ENCODE assay signal across 15 cellular contexts in the genomic region with DNA sequence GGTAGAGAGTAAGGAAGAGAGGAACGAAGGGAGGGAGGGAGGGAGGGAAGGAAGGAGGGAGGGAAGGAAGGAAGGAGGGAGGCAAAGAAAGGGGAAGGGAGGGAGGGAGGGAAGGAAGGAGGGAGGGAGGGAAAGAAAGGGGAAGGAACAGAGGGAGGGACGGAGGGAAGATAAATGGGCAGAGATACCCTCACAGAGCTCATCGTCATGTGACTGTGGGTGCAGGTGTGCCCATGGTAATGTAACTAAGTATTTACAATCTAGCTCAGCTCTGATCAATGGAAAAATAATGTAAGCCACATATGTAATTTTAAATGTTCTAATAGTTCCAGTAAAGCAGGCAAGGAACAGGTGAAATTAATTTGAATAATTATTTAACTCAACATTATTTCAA. TPM values are rescaled to one million over a fixed set of nuclear protein-coding genes. Genes with fewer than 3 reads are reported as not detected.
DNase-seq lines count a peak whose midpoint lies in the region; ATAC-seq and TF ChIP-seq lines count a peak whose summit lies in the region.
"Had no signal": no experiment of that assay in that cellular context is flagged by ENCODE, and none has a peak within 500 bp of the region (broad histone marks: within the 10 kb centered on the region; RNA-seq: fewer than 3 reads in every experiment).

No MANE protein-coding gene starts in this region.

- ATAC-seq in left cardiac atrium = no peak

- TF ChIP-seq CTCF in Calu3 (IDR thresholded peaks at IDR 0.05; ENCODE audit: unreplicated experiment) = no peak

- no TSS peak for BruUV-seq in Calu3 (replicated peaks; lab: Mats Ljungman, UMichigan)

- DNase-seq in Calu3 = no peak
- DNase-seq in activated CD4-positive, alpha-beta memory T cell treated with anti-CD3 and anti-CD28 coated beads, Interleukin-2, amount 10 ng/mL, durations not matched to agents 7 days and 5 days = no peak
- peak; percentile 2 for DNase-seq in mesenteric fat pad (ENCODE audit: low spot score)
- DNase-seq in MV-4-11 (lab: John Stamatoyannopoulos, UW) = no peak
- DNase-seq in SW 1271 (lab: John Stamatoyannopoulos, UW) = no peak
- no peak for DNase-seq in left cardiac atrium
- DNase-seq: activated CD4-positive, CD25-positive, alpha-beta regulatory T cell; BE2C; DND-41; HCEC 1CT; kidney glomerular epithelial cell; NCI-H2081; NCI-H526 treated with DMSO at 0.1 percent for 48 hours had no signal

- H4K20me1 ChIP-seq in BLaER1 treated with 17β-estradiol and CSF1 and Interleukin-3, amounts not matched to agents 10 nM and 100 nM = no peaks in the 10 kb centered on the region

- H3K27ac ChIP-seq in BLaER1 treated with 17β-estradiol and CSF1 and Interleukin-3, amounts not matched to agents 10 nM and 100 nM = peak overlapping the region in 1 of 11 experiments; percentile 88; a peak in 1 of 22 replicates
- H3K27ac ChIP-seq: thoracic aorta had no signal

- H3K4me1 Mint-ChIP-seq in Calu3 (ENCODE audit: low read depth, unreplicated experiment) = peaks cover 28% of the 10 kb centered on the region
- H3K4me1 Mint-ChIP-seq in activated CD4-positive, alpha-beta memory T cell treated with anti-CD3 and anti-CD28 coated beads, Interleukin-2, amount 10 ng/mL, durations not matched to agents 7 days and 5 days = peaks cover 85% of the 10 kb centered on the region

- no peak overlapping the region for H3K4me3 ChIP-seq in BLaER1 treated with 17β-estradiol and CSF1 and Interleukin-3, amounts not matched to agents 10 nM and 100 nM
- H3K4me3 ChIP-seq: thoracic aorta had no signal

- H3K9me3 ChIP-seq in BLaER1 treated with 17β-estradiol and CSF1 and Interleukin-3, amounts not matched to agents 10 nM and 100 nM (replicated peaks in 1 of 11) = peaks cover 0 to 7% (median 6%) of the 10 kb centered on the region in 11 experiments; a peak in 10 of 22 replicates
- H3K9me3 ChIP-seq: BE2C, thoracic aorta had no signal

- CTCF ChIA-PET in Calu3 (lab: Charles Lee) = interaction anchor here (0.6 to 2.4 kb wide), 5 partner anchors 11 to 178 kb away, joined by 3 to 13 read pairs (median 6); no protein-coding TSS in a partner anchor
- CTCF ChIA-PET in activated CD4-positive, alpha-beta memory T cell treated with anti-CD3 and anti-CD28 coated beads, Interleukin-2, amount 10 ng/mL, durations not matched to agents 7 days and 5 days (lab: Charles Lee) = interaction anchor here (1.3 to 1.5 kb wide), 2 partner anchors 10 to 65 kb away, joined by 3 read pairs; no protein-coding TSS in a partner anchor

- H3K27ac Mint-ChIP-seq in Calu3 (ENCODE audit: unreplicated experiment) = peak overlapping the region; percentile 1
- H3K27ac Mint-ChIP-seq in activated CD4-positive, alpha-beta memory T cell treated with anti-CD3 and anti-CD28 coated beads, Interleukin-2, amount 10 ng/mL, durations not matched to agents 7 days and 5 days = peak overlapping the region; percentile 65

- H3K4me2 ChIP-seq in BLaER1 treated with 17β-estradiol and CSF1 and Interleukin-3, amounts not matched to agents 10 nM and 100 nM = peak overlapping the region in 7 of 11 experiments; percentile 91 to 98 (median 96); a peak in 10 of 22 replicates

- H3K4me1 ChIP-seq in BLaER1 treated with 17β-estradiol and CSF1 and Interleukin-3, amounts not matched to agents 10 nM and 100 nM = peaks cover 53 to 82% (median 71%) of the 10 kb centered on the region in 10 experiments

- POLR2A ChIA-PET in activated CD4-positive, alpha-beta memory T cell treated with anti-CD3 and anti-CD28 coated beads, Interleukin-2, amount 10 ng/mL, durations not matched to agents 7 days and 5 days (lab: Charles Lee) = interaction anchor here (1.3 to 7.3 kb wide), 7 partner anchors 9 to 65 kb away, joined by 3 to 125 read pairs (median 7); partner anchors contain the start of genes FAM83D and PPP1R16B

- no peaks in the 10 kb centered on the region for H3K36me3 Mint-ChIP-seq in Calu3 (ENCODE audit: insufficient read depth, unreplicated experiment)
- peaks cover 29% of the 10 kb centered on the region for H3K36me3 Mint-ChIP-seq in activated CD4-positive, alpha-beta memory T cell treated with anti-CD3 and anti-CD28 coated beads, Interleukin-2, amount 10 ng/mL, durations not matched to agents 7 days and 5 days (ENCODE audit: low read depth)

- no peaks in the 10 kb centered on the region for H3K9me3 Mint-ChIP-seq in Calu3 (ENCODE audit: low read depth, unreplicated experiment)
- no peaks in the 10 kb centered on the region for H3K9me3 Mint-ChIP-seq in activated CD4-positive, alpha-beta memory T cell treated with anti-CD3 and anti-CD28 coated beads, Interleukin-2, amount 10 ng/mL, durations not matched to agents 7 days and 5 days

- no peaks in the 10 kb centered on the region for H3K36me3 ChIP-seq in BLaER1 treated with 17β-estradiol and CSF1 and Interleukin-3, amounts not matched to agents 10 nM and 100 nM
- H3K36me3 ChIP-seq: BE2C, thoracic aorta had no signal

- intact Hi-C loops in Calu3 (cut with micrococcal nuclease; ENCODE audit: unreplicated experiment) = loop anchor here (10.0 kb wide), 1 partner anchor 107 kb away; no protein-coding TSS in a partner anchor
- intact Hi-C loops in left cardiac atrium (cut with DNase I) = no loop called here

- no peak overlapping the region for H3K4me3 Mint-ChIP-seq in Calu3 (ENCODE audit: low read depth, unreplicated experiment)
- no peak overlapping the region for H3K4me3 Mint-ChIP-seq in activated CD4-positive, alpha-beta memory T cell treated with anti-CD3 and anti-CD28 coated beads, Interleukin-2, amount 10 ng/mL, durations not matched to agents 7 days and 5 days

- H3K9ac ChIP-seq in BLaER1 treated with 17β-estradiol and CSF1 and Interleukin-3, amounts not matched to agents 10 nM and 100 nM = no peak overlapping the region

- no peaks in the 10 kb centered on the region for H3K27me3 ChIP-seq in BLaER1 treated with 17β-estradiol and CSF1 and Interleukin-3, amounts not matched to agents 10 nM and 100 nM
- H3K27me3 ChIP-seq: BE2C had no signal

- H3K27me3 Mint-ChIP-seq in Calu3 (ENCODE audit: unreplicated experiment) = no peaks in the 10 kb centered on the region
- H3K27me3 Mint-ChIP-seq in activated CD4-positive, alpha-beta memory T cell treated with anti-CD3 and anti-CD28 coated beads, Interleukin-2, amount 10 ng/mL, durations not matched to agents 7 days and 5 days = no peaks in the 10 kb centered on the region

RNA-seq across cellular contexts. Expression of gene FAM83D, which starts 54.7 kb away (rescaled TPM):
- total RNA-seq in Calu3 (2022) (73.0 and 84.0 TPM in 2 replicates), mesenteric fat pad (0.71 TPM), left cardiac atrium (under 1 TPM; 0.42 to 0.65 TPM)
- 10 to 100 TPM; 18.9 to 19.9 TPM for total RNA-seq in activated CD4-positive, alpha-beta memory T cell treated with anti-CD3 and anti-CD28 coated beads, Interleukin-2, amount 10 ng/mL, durations not matched to agents 7 days and 5 days

Comparison
In these comparisons a context has a peak if more than half of its experiments do, and no peak if none do; other contexts are left out.
1. RNA of gene FAM83D, which starts 54.7 kb away (total RNA-seq): 73.0 to 84.0 TPM in Calu3 and 18.9 to 19.9 TPM in activated CD4-positive, alpha-beta memory T cell treated with anti-CD3 and anti-CD28 coated beads, Interleukin-2, amount 10 ng/mL, durations not matched to agents 7 days and 5 days; 0.71 TPM in mesenteric fat pad (single experiment) and 0.42 to 0.65 TPM in left cardiac atrium; every median in the first group is over 10 times any median in the second.